Comparison of ENCODE assay signal across 24 cellular contexts in the genomic region with DNA sequence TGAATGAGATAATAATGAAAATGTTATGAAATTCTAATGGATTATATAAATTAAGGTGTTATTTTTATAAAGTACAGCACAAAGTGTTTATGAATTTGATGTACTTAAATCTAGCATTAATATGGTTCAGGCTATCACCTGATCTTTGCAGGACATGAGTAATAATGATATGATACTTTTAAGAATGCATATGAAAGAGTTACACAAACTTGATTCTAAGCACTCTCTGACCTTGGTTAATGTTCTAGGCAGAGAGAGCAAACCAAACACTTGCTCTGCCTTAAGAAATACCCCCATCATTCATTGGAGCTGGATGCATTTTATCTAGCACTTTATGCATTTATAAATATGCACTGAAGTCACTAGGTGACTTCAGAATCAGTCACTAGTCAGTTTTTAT.
"Had no signal": no experiment of that assay in that cellular context is flagged by ENCODE, and none has a peak within 500 bp of the region (broad histone marks: within the 10 kb centered on the region; RNA-seq: fewer than 3 reads in every experiment).

No MANE protein-coding gene starts in this region.

- H3K27ac ChIP-seq: neural progenitor cell, pancreas, prostate gland, right atrium auricular region, right lobe of liver, sigmoid colon, stomach, suprapubic skin, testis, tibial artery, transverse colon, upper lobe of right lung, uterus had no signal

- H3K27me3 ChIP-seq: neural progenitor cell, pancreas, right atrium auricular region, right lobe of liver, sigmoid colon, stomach, suprapubic skin, testis, tibial artery, transverse colon, upper lobe of right lung, uterus had no signal

- DNase-seq: naive thymus-derived CD4-positive, alpha-beta T cell; natural killer cell; pancreas; retina; right lobe of liver; sigmoid colon; small intestine; stimulated activated CD4-positive, alpha-beta T cell treated with anti-CD3 and anti-CD28 coated beads, Interleukin-15, amount 100 ng/mL, for 24 hours; stimulated activated CD4-positive, alpha-beta T cell treated with anti-CD3 and anti-CD28 coated beads, Interleukin-2, amount 100 ng/mL, for 24 hours; stimulated activated CD4-positive, alpha-beta T cell treated with anti-CD3 and anti-CD28 coated beads, Interleukin-2, amount 100 ng/mL, for 48 hours; stimulated activated CD4-positive, alpha-beta T cell treated with anti-CD3 and anti-CD28 coated beads, Interleukin-4, amount 100 ng/mL, for 24 hours; stimulated activated naive B cell treated with anti-CD40 and anti-IgM and Interleukin-4, amounts not matched to agents 10 μg/mL and 1 μg/mL and 100 μg/mL, for 72 hours; stimulated activated naive CD4-positive, alpha-beta T cell treated with Interleukin-2 at 50 U/mL for 16 hours; stomach; testis; tibial artery; transverse colon; upper lobe of right lung; uterus had no signal

- H3K4me3 ChIP-seq: neural progenitor cell, pancreas, prostate gland, right atrium auricular region, right lobe of liver, sigmoid colon, stomach, suprapubic skin, testis, tibial artery, transverse colon, upper lobe of right lung, uterus had no signal

- ATAC-seq: naive thymus-derived CD4-positive, alpha-beta T cell; natural killer cell; pancreas; right lobe of liver; stimulated activated effector memory CD8-positive, alpha-beta T cell treated with anti-CD3 and anti-CD28 coated beads, Interleukin-12 subunit alpha, Interleukin-12 subunit beta, amount 100 ng/mL, for 72 hours; stimulated activated naive B cell treated with anti-CD40 and anti-IgM and Interleukin-4, amounts not matched to agents 10 μg/mL and 1 μg/mL and 100 μg/mL, for 72 hours; upper lobe of right lung had no signal

- H3K4me1 ChIP-seq: neural progenitor cell, pancreas, prostate gland, right atrium auricular region, right lobe of liver, stomach, suprapubic skin, testis, tibial artery, transverse colon, upper lobe of right lung, uterus had no signal

- H3K9me3 ChIP-seq: pancreas, prostate gland, right atrium auricular region, right lobe of liver, sigmoid colon, stomach, suprapubic skin, testis, tibial artery, transverse colon, upper lobe of right lung, uterus had no signal

- H3K36me3 ChIP-seq: neural progenitor cell, pancreas, prostate gland, right atrium auricular region, right lobe of liver, sigmoid colon, stomach, suprapubic skin, tibial artery, transverse colon, upper lobe of right lung, uterus had no signal
